Comparison of ENCODE assay signal across 8 cellular contexts in the genomic region with DNA sequence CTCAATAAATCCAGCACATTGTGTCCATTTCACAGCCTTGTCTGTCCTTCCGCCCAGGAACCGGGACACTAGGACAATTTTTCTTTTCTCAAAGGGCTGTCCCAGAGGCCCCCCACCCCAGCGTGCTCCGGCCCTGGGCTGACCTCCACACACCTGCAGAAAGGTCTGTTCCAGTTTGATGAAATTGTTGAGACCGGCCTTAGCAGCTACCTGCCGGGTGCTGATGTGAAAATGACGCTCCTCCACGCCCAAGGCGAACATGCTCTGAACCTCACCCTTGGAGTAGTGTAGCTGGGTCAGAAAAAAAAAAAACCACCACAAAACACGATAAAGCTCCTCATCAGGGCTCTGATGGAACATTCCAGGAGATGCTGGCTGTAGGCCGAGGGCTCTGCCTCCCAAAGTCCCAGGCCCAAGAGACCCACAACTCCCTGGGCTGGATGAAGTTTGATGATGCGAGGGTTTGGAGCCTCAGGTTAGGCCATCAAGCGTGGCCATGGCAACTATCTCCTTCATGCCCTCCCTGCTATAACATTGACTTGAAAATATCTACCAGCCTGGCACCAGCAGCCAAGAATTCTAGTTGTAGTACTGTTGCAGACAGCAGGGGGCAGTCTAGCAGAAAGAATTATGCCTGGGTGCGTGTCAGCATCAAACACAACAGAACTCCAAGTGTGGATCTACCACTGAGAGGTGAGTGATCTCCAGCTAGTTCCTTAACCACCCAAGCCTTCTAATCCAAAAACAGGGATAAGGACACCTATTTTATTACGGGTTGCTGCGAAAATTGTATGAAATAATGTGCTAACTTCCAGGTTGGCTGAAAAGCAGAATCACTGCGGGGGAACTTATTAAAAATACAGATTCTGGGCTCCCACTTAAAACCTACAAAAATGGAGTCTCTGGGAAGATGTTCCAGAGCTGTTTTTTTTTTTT.
DNase-seq lines count a peak whose midpoint lies in the region; ATAC-seq and TF ChIP-seq lines count a peak whose summit lies in the region.

No MANE protein-coding gene starts in this region.

- H3K4me3 Mint-ChIP-seq in activated B cell treated with CpG ODN at 0.5 μM for 24 hours: no peak overlapping the region

- H3K9me3 Mint-ChIP-seq in activated B cell treated with CpG ODN at 0.5 μM for 24 hours: no peaks in the 10 kb centered on the region

- CTCF ChIA-PET in activated B cell treated with CpG ODN at 0.5 μM for 24 hours (lab: Charles Lee): interaction anchor here (0.6 to 4.5 kb wide), 23 partner anchors 10 to 457 kb away, joined by 3 to 46 read pairs (median 5); partner anchors contain the start of gene SOCS1

- H3K27ac Mint-ChIP-seq in activated B cell treated with CpG ODN at 0.5 μM for 24 hours: no peak overlapping the region

- H3K27me3 Mint-ChIP-seq in activated B cell treated with CpG ODN at 0.5 μM for 24 hours: no peaks in the 10 kb centered on the region

- no peak for TF ChIP-seq CTCF in activated B cell treated with CpG ODN at 0.5 μM for 24 hours (IDR thresholded peaks at IDR 0.05)

- intact Hi-C loops in activated B cell treated with CpG ODN at 0.5 μM for 24 hours (cut with micrococcal nuclease): loop anchor here (1.0 kb wide), 5 partner anchors 100 to 406 kb away; no protein-coding TSS in a partner anchor

- ATAC-seq in activated B cell treated with CpG ODN at 0.5 μM for 24 hours (ENCODE audit: low read depth) (peak; percentile 74), left lobe of liver (peak; percentile 73), GM21515 (IDR thresholded peaks at IDR 0.05; ENCODE audit: unreplicated experiment) (no peak)

- no peaks in the 10 kb centered on the region for H3K36me3 Mint-ChIP-seq in activated B cell treated with CpG ODN at 0.5 μM for 24 hours (ENCODE audit: low read depth)

- peak; percentile 70 for DNase-seq in NCI-H510A treated with DMSO at 0.1 percent for 48 hours (lab: John Stamatoyannopoulos, UW)
- no peak for DNase-seq in NCI-H510A (lab: John Stamatoyannopoulos, UW)
- DNase-seq in NCI-H2171 (lab: John Stamatoyannopoulos, UW): peak; percentile 61
- no peak for DNase-seq in activated B cell treated with CpG ODN at 0.5 μM for 24 hours
- peak; percentile 71 for DNase-seq in cerebellar cortex (ENCODE audit: low spot score)
- peak; percentile 69 for DNase-seq in left lobe of liver (ENCODE audit: low spot score)
- peak; percentile 51 to 55 for DNase-seq in stimulated activated CD4-positive, alpha-beta T cell treated with anti-CD3 and anti-CD28 coated beads, Interleukin-4, amount 100 ng/mL, for 48 hours (ENCODE audit: low read depth in 2 of 2)

- POLR2A ChIA-PET in activated B cell treated with CpG ODN at 0.5 μM for 24 hours (lab: Charles Lee): interaction anchor here (0.5 to 1.1 kb wide), 5 partner anchors 11 to 442 kb away, joined by 3 to 15 read pairs (median 5); no protein-coding TSS in a partner anchor

- no peaks in the 10 kb centered on the region for H3K4me1 Mint-ChIP-seq in activated B cell treated with CpG ODN at 0.5 μM for 24 hours

Comparison
In these comparisons a context has a peak if more than half of its experiments do, and no peak if none do; other contexts are left out.
1. DNase-seq: peak in NCI-H510A treated with DMSO at 0.1 percent for 48 hours (single experiment), NCI-H2171 (single experiment), cerebellar cortex (single experiment), left lobe of liver (single experiment) and stimulated activated CD4-positive, alpha-beta T cell treated with anti-CD3 and anti-CD28 coated beads, Interleukin-4, amount 100 ng/mL, for 48 hours (2 of 2); none in NCI-H510A (single experiment) and activated B cell treated with CpG ODN at 0.5 μM for 24 hours (single experiment).